ENCODE assay signal across 8 cellular contexts in genomic region chr7:87935373-87935706, GRCh38. TPM values are rescaled to one million over a fixed set of nuclear protein-coding genes. Genes with fewer than 3 reads are reported as not detected.
A peak's percentile ranks its signal among the peaks of the same experiment; 100 is the strongest.
DNase-seq lines count a peak whose midpoint lies in the region; TF ChIP-seq lines count a peak whose summit lies in the region.

No MANE protein-coding gene starts in this region.

- no peaks in the 10 kb centered on the region for H4K20me1 ChIP-seq in hepatocyte (ENCODE audit: insufficient read depth, poor library complexity, severe bottlenecking)

- DNase-seq in NCI-H1105 treated with DMSO at 0.1 percent for 48 hours (lab: John Stamatoyannopoulos, UW) (peak; percentile 8), NCI-H1105 (lab: John Stamatoyannopoulos, UW) (no peak), SK-N-MC (ENCODE audit: low read depth, low spot score) (no peak), hepatocyte (ENCODE audit: low spot score) (no peak), spleen (no peak), cerebellar nuclear complex (lab: John Stamatoyannopoulos, UW) (no peak), Kasumi-1 (lab: John Stamatoyannopoulos, UW) (no peak), GM13977 (ENCODE audit: low spot score) (no peak)

- peak overlapping the region; percentile 58 for H2AFZ ChIP-seq in hepatocyte

- in situ Hi-C loops in GM13977 (cut with MboI; ENCODE audit: low pct_unique_long_range_greater_than_20kb, low sequenced_read_pairs, unreplicated experiment): no loop called here

- H3K4me2 ChIP-seq in hepatocyte: peak overlapping the region; percentile 99

- WGBS in hepatocyte (ENCODE audit: low lambda C conversion rate, missing lambda C conversion rate): 35% methylated on average over 8 of the region's 8 CpGs
- WGBS in spleen, 5 donors: 54 to 64% (median 55%) methylated on average over 8 of the region's 8 CpGs

- H3K27ac ChIP-seq in SK-N-MC (no peak overlapping the region), hepatocyte (no peak overlapping the region), spleen (no peak overlapping the region)

- no peak for TF ChIP-seq POLR2A in spleen (IDR thresholded peaks at IDR 0.05)

- no peak for TF ChIP-seq CTCF in hepatocyte (IDR thresholded peaks at IDR 0.05; ENCODE audit: poor library complexity)
- TF ChIP-seq CTCF in spleen (IDR thresholded peaks at IDR 0.05 in 8 of 11, conservative IDR thresholded peaks at IDR 0.05 in 3 of 11): no peak
- no peak for TF ChIP-seq CTCF in GM13977 (IDR thresholded peaks at IDR 0.05; ENCODE audit: extremely low read depth, insufficient read depth, missing control alignments)

- intact Hi-C loops in spleen (cut with DNase I; ENCODE audit: low total_unique reads): no loop called here

- H3K9ac ChIP-seq in SK-N-MC (ENCODE audit: insufficient read length): no peak overlapping the region

- H3K4me3 ChIP-seq in SK-N-MC (peak overlapping the region; percentile 97), hepatocyte (peak overlapping the region; percentile 81), spleen (peak overlapping the region; percentile 60 to 97 (median 86))

- H3K9me3 ChIP-seq in SK-N-MC (ENCODE audit: low read depth, low read length): no peaks in the 10 kb centered on the region
- no peaks in the 10 kb centered on the region for H3K9me3 ChIP-seq in hepatocyte (ENCODE audit: low read depth)
- no peaks in the 10 kb centered on the region for H3K9me3 ChIP-seq in spleen

- H3K27me3 ChIP-seq in hepatocyte: peaks cover 10% of the 10 kb centered on the region
- H3K27me3 ChIP-seq in spleen (replicated peaks in 1 of 7): no peaks in the 10 kb centered on the region

- H3K4me1 ChIP-seq in hepatocyte (ENCODE audit: insufficient read depth) (no peaks in the 10 kb centered on the region), spleen (peaks cover 4 to 26% (median 13%) of the 10 kb centered on the region in 6 donors)

- H3K36me3 ChIP-seq in SK-N-MC (ENCODE audit: insufficient read depth, low read length): peaks cover 11% of the 10 kb centered on the region
- H3K36me3 ChIP-seq in hepatocyte (replicated peaks; ENCODE audit: insufficient read depth, low read depth): no peaks in the 10 kb centered on the region
- peaks cover 0 to 6% (median 0%) of the 10 kb centered on the region in 6 donors for H3K36me3 ChIP-seq in spleen

- peaks cover 2% of the 10 kb centered on the region for H3K79me2 ChIP-seq in hepatocyte

- H3K9me2 ChIP-seq in hepatocyte (replicated peaks; ENCODE audit: insufficient read depth): no peaks in the 10 kb centered on the region

RNA-seq across cellular contexts. Expression of gene ADAM22, which starts 1.3 kb away (rescaled TPM):
- total RNA-seq in hepatocyte (9.8 and 10.3 TPM in 2 replicates), spleen (1 to 10 TPM; 2.5 to 4.4 (median 3.6) TPM)
- polyA plus RNA-seq in hepatocyte (1.6 and 3.4 TPM in 2 replicates), spleen (under 1 TPM; 0.43 to 0.64 (median 0.51) TPM)

RNA-seq across cellular contexts. Expression of gene DBF4, which starts 59.0 kb away (rescaled TPM):
- total RNA-seq in hepatocyte (17.8 and 21.1 TPM in 2 replicates), spleen (10 to 100 TPM; 13.0 to 26.8 (median 17.8) TPM)
- polyA plus RNA-seq in hepatocyte (6.7 and 13.7 TPM in 2 replicates), spleen (10 to 100 TPM in 1 of 3 donors, 1 to 10 TPM in 2; 8.8 to 10.0 (median 9.7) TPM)

RNA-seq across cellular contexts. Expression of gene SLC25A40, which starts 59.2 kb away (rescaled TPM):
- total RNA-seq in hepatocyte (21.6 and 58.3 TPM in 2 replicates), spleen (100 to 1,000 TPM in 1 of 7 donors, 10 to 100 TPM in 6; 38.5 to 102 (median 50.3) TPM)
- polyA plus RNA-seq in hepatocyte (7.4 and 10.8 TPM in 2 replicates), spleen (10 to 100 TPM in 1 of 3 donors, 1 to 10 TPM in 2; 6.2 to 10.3 (median 9.1) TPM)
